ENCODE assay signal across 27 cellular contexts in the genomic region with DNA sequence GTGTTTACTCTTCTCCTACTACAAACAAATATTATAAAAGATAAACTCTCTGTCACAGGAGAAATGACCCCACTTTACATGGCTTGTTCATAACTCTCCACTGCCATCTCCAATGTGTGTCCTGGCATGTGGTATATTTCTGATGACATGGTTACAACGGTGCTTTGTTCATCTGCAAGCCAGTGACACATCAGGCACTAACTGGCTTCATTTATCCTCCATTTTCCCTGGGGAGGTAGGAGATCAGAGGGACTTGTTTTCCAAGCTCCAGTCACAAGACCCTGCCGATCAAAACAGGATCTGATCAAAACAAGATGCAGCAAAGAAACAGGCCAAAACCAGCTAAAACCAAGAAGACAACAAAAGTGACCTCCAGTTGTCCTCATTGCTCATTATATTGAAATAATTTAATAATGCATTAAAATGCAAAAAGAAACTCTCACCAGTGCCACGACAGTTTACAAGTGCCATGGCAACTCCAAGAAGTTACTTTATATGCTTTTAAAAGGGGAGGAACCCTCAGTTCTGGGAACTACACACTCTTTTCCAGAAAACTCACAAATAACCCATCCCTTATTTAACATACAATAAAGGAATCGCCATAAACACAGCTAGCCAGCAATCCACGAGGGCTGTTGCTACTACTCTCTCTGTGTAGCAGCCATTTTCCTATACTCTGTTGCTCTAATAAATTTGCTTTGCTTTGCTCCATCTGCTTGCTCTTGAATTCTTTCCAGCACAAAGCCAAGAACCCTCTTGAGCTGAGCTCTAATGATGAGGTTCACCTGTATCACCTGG.
"Had no signal": no experiment of that assay in that cellular context is flagged by ENCODE, and none has a peak within 500 bp of the region (broad histone marks: within the 10 kb centered on the region; RNA-seq: fewer than 3 reads in every experiment).

No MANE protein-coding gene starts in this region.

- H3K4me3 ChIP-seq: adrenal gland, body of pancreas, esophagus squamous epithelium, gastroesophageal sphincter, pancreas, spleen, tibial nerve, uterus had no signal

- ATAC-seq: activated CD4-positive, CD25-positive, alpha-beta regulatory T cell treated with anti-CD3 and anti-CD28 coated beads, Interleukin-2, amount 50 U/mL, for 24 hours; body of pancreas; gastroesophageal sphincter; left cardiac atrium; naive thymus-derived CD4-positive, alpha-beta T cell; pancreas; right cardiac atrium had no signal

- H3K27me3 ChIP-seq: adrenal gland, body of pancreas, esophagus squamous epithelium, gastroesophageal sphincter, pancreas, tibial nerve, uterus had no signal

- H3K27ac ChIP-seq: adrenal gland, body of pancreas, epithelial cell of prostate, esophagus squamous epithelium, gastroesophageal sphincter, pancreas, spleen, tibial nerve, uterus, WERI-Rb-1 had no signal

- DNase-seq: activated CD4-positive, alpha-beta T cell treated with anti-CD3 and anti-CD28 coated beads for 48 hours; activated CD4-positive, alpha-beta T cell treated with anti-CD3 and anti-CD28 coated beads, Interleukin-2, amount 50 U/mL, for 48 hours; activated CD8-positive, alpha-beta memory T cell treated with anti-CD3 and anti-CD28 coated beads for 24 hours; activated effector memory CD4-positive, alpha-beta T cell treated with Interleukin-2 at 50 U/mL for 16 hours; activated naive CD4-positive, alpha-beta T cell treated with Interleukin-2 at 50 U/mL for 16 hours; activated naive CD8-positive, alpha-beta T cell treated with anti-CD3 and anti-CD28 coated beads for 36 hours; adrenal gland; aorta; body of pancreas; effector CD8-positive, alpha-beta T cell; esophagus squamous epithelium; hippocampal formation; left cardiac atrium; mammary epithelial cell; naive thymus-derived CD4-positive, alpha-beta T cell; nucleus accumbens; pancreas; right cardiac atrium; spleen; stimulated activated naive CD4-positive, alpha-beta T cell; T-helper 9 cell; uterus; WERI-Rb-1 had no signal

- H3K4me1 ChIP-seq: adrenal gland, body of pancreas, esophagus squamous epithelium, gastroesophageal sphincter, spleen, tibial nerve, uterus had no signal

- H3K36me3 ChIP-seq: adrenal gland, esophagus squamous epithelium, gastroesophageal sphincter, pancreas, spleen, tibial nerve, uterus, WERI-Rb-1 had no signal

- H3K9me3 ChIP-seq: adrenal gland, body of pancreas, esophagus squamous epithelium, gastroesophageal sphincter, pancreas, spleen, tibial nerve, uterus had no signal
